In genomic region chr12:8508224-8508623, GRCh38 we compare ENCODE assay signal across 29 cellular contexts. TPM values are rescaled to one million over a fixed set of nuclear protein-coding genes. Genes with fewer than 3 reads are reported as not detected.
"Had no signal": no experiment of that assay in that cellular context is flagged by ENCODE, and none has a peak within 500 bp of the region (broad histone marks: within the 10 kb centered on the region; RNA-seq: fewer than 3 reads in every experiment).

No MANE protein-coding gene starts in this region.

- H3K4me2 ChIP-seq: hepatocyte had no signal

- H3K27me3 ChIP-seq: hepatocyte, pancreas, testis, tibial nerve had no signal

- H3K9me3 Mint-ChIP-seq: naive thymus-derived CD8-positive, alpha-beta T cell; stimulated activated naive B cell treated with anti-CD40 and anti-IgM and Interleukin-4, amounts not matched to agents 10 μg/mL and 1 μg/mL and 100 μg/mL, for 72 hours; stimulated activated naive CD8-positive, alpha-beta T cell treated with anti-CD3 and anti-CD28 coated beads, Interleukin-15, amount 100 ng/mL, for 72 hours had no signal

- H2AFZ ChIP-seq: hepatocyte had no signal

- H3K79me2 ChIP-seq: hepatocyte had no signal

- H3K36me3 Mint-ChIP-seq: naive thymus-derived CD8-positive, alpha-beta T cell; stimulated activated naive B cell treated with anti-CD40 and anti-IgM and Interleukin-4, amounts not matched to agents 10 μg/mL and 1 μg/mL and 100 μg/mL, for 72 hours had no signal

- H3K4me1 ChIP-seq: pancreas, testis, tibial nerve had no signal

- H3K27ac Mint-ChIP-seq: naive thymus-derived CD8-positive, alpha-beta T cell; progenitor cell of endocrine pancreas; stimulated activated naive CD8-positive, alpha-beta T cell treated with anti-CD3 and anti-CD28 coated beads, Interleukin-15, amount 100 ng/mL, for 72 hours had no signal

- ATAC-seq: left lobe of liver; mucosa of descending colon; naive thymus-derived CD8-positive, alpha-beta T cell; pancreas; sciatic nerve; stimulated activated naive CD8-positive, alpha-beta T cell treated with anti-CD3 and anti-CD28 coated beads, Interleukin-15, amount 100 ng/mL, for 72 hours had no signal

- H3K4me3 Mint-ChIP-seq: naive thymus-derived CD8-positive, alpha-beta T cell; stimulated activated naive B cell treated with anti-CD40 and anti-IgM and Interleukin-4, amounts not matched to agents 10 μg/mL and 1 μg/mL and 100 μg/mL, for 72 hours; stimulated activated naive CD8-positive, alpha-beta T cell treated with anti-CD3 and anti-CD28 coated beads, Interleukin-15, amount 100 ng/mL, for 72 hours had no signal

- H3K9me3 ChIP-seq: mucosa of descending colon, pancreas, spleen, testis, tibial nerve had no signal

- H3K4me3 ChIP-seq: hepatocyte, mucosa of descending colon, pancreas, spleen, testis, tibial nerve had no signal

- H3K36me3 ChIP-seq: pancreas, spleen, tibial nerve had no signal

- DNase-seq: cerebellar nuclear complex; effector CD4-positive, alpha-beta T cell; foreskin melanocyte; head of caudate nucleus; islet precursor cell; mammary epithelial cell; mucosa of descending colon; naive thymus-derived CD8-positive, alpha-beta T cell; occipital lobe; pancreas; stimulated activated CD4-positive, alpha-beta T cell treated with anti-CD3 and anti-CD28 coated beads, Interleukin-15, amount 100 ng/mL, for 24 hours; stimulated activated CD4-positive, alpha-beta T cell treated with anti-CD3 and anti-CD28 coated beads, Interleukin-1b, Interleukin-23, amount 100 ng/mL, for 48 hours; stimulated activated CD4-positive, alpha-beta T cell treated with anti-CD3 and anti-CD28 coated beads, Interleukin-4, amount 100 ng/mL, for 24 hours; stimulated activated naive B cell treated with anti-CD40 and anti-IgM and Interleukin-4, amounts not matched to agents 10 μg/mL and 1 μg/mL and 100 μg/mL, for 72 hours; stimulated activated naive CD8-positive, alpha-beta T cell treated with anti-CD3 and anti-CD28 coated beads, Interleukin-15, amount 100 ng/mL, for 72 hours; testis had no signal

- H3K27ac ChIP-seq: hepatocyte, pancreas, spleen, testis, tibial nerve had no signal

RNA-seq across cellular contexts. Expression of gene CLEC4D, which starts 5.1 kb away (rescaled TPM):
- total RNA-seq: dermis microvascular lymphatic vessel endothelial cell; left lobe of liver; mammary epithelial cell; naive thymus-derived CD8-positive, alpha-beta T cell; occipital lobe; ureter had no signal
- polyA plus RNA-seq: hepatocyte; mammary epithelial cell; naive thymus-derived CD8-positive, alpha-beta T cell; neural cell; pancreas had no signal

RNA-seq across cellular contexts. Expression of gene CLEC4E, which starts 32.5 kb away (rescaled TPM):
- total RNA-seq: dermis microvascular lymphatic vessel endothelial cell; hepatocyte; mammary epithelial cell; naive thymus-derived CD8-positive, alpha-beta T cell; occipital lobe; progenitor cell of endocrine pancreas; skeletal muscle tissue had no signal
- polyA plus RNA-seq: hepatocyte, mammary epithelial cell, neural cell had no signal

RNA-seq across cellular contexts. Expression of gene CLEC6A, which starts 52.5 kb away (rescaled TPM):
- total RNA-seq: dermis microvascular lymphatic vessel endothelial cell; hepatocyte; left lobe of liver; lower leg skin; mammary epithelial cell; mucosa of descending colon; naive thymus-derived CD8-positive, alpha-beta T cell; occipital lobe; pancreas; progenitor cell of endocrine pancreas; sciatic nerve; subcutaneous adipose tissue; testis; tibial nerve; ureter had no signal
- polyA plus RNA-seq: esophagus; hepatocyte; mammary epithelial cell; naive thymus-derived CD8-positive, alpha-beta T cell; neural cell; pancreas had no signal
